Comparison of ENCODE assay signal across 8 cellular contexts in the genomic region with DNA sequence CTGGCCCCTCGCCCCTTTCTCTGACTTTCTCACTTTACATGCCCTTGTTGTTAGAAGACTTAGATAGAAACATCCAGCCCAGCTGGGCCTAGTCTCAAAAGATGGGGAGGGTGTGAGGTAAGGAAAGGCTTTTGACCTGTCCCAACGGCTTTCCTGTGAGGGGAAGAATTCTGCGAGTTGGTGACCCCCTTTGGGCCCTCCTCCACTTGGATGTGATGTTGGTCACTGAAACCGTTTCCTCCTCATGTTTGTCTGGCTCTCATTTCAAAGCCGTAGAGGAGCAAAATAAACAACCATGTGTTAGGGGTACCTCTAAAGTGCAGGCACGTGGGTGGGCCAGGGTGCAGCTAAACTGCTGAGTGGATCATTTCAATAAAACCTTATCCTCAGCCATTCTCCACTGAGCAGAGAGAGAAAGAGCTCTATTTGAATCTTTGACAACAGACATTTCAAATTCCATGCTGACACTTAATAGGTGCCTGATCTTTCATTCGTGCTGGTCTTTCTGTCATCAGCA.
DNase-seq lines count a peak whose midpoint lies in the region; ATAC-seq and TF ChIP-seq lines count a peak whose summit lies in the region.

No MANE protein-coding gene starts in this region.

- H3K4me1 ChIP-seq in right atrium auricular region: peaks cover 0 to 28% of the 10 kb centered on the region in 2 donors
- H3K4me1 ChIP-seq in upper lobe of left lung: peaks cover 20 to 30% (median 24%) of the 10 kb centered on the region in 4 donors

- peak overlapping the region; percentile 94 to 99 (median 97) for H3K4me3 Mint-ChIP-seq in brain

- peaks cover 0 to 2% (median 0%) of the 10 kb centered on the region in 5 experiments for H3K9me3 Mint-ChIP-seq in brain

- no peak for TF ChIP-seq EP300 in upper lobe of left lung (IDR thresholded peaks at IDR 0.05)

- H3K27ac ChIP-seq in right atrium auricular region (peak overlapping the region; percentile 88 to 93), upper lobe of left lung (peak overlapping the region; percentile 90 to 95 (median 92))

- H3K27me3 Mint-ChIP-seq in brain: no peaks in the 10 kb centered on the region

- H3K4me1 Mint-ChIP-seq in brain: peaks cover 56% of the 10 kb centered on the region

- intact Hi-C loops in cardiac septum (cut with DNase I): no loop called here

- H3K36me3 Mint-ChIP-seq in brain: no peaks in the 10 kb centered on the region

- peak overlapping the region; percentile 97 to 99 (median 97) for H3K27ac Mint-ChIP-seq in brain

- no peak for DNase-seq in right atrium auricular region (ENCODE audit: low spot score)
- DNase-seq in cardiac septum (ENCODE audit: low spot score): no peak
- DNase-seq in midbrain (lab: John Stamatoyannopoulos, UW): peak; percentile 36
- peak in 1 of 2 donors; percentile 23 for DNase-seq in upper lobe of left lung
- no peak for DNase-seq in effector CD8-positive, alpha-beta T cell (lab: John Stamatoyannopoulos, UW)
- no peak for DNase-seq in T-helper 9 cell

- ATAC-seq in upper lobe of left lung (ENCODE audit: low FRiP score in 2 of 2) (no peak), HG02642 (IDR thresholded peaks at IDR 0.05; ENCODE audit: poor library complexity, unreplicated experiment) (no peak)

- 12% methylated on average over 7 of the region's 7 CpGs for WGBS in upper lobe of left lung, 2 donors

- TF ChIP-seq CTCF in right atrium auricular region (IDR thresholded peaks at IDR 0.05) (no peak), brain (conservative IDR thresholded peaks at IDR 0.05) (no peak), upper lobe of left lung (IDR thresholded peaks at IDR 0.05) (no peak)

- TF ChIP-seq POLR2A in upper lobe of left lung (IDR thresholded peaks at IDR 0.05): no peak

- H3K36me3 ChIP-seq in right atrium auricular region (no peaks in the 10 kb centered on the region), upper lobe of left lung (no peaks in the 10 kb centered on the region)

- H3K4me3 ChIP-seq in right atrium auricular region: peak overlapping the region; percentile 44 to 60
- H3K4me3 ChIP-seq in upper lobe of left lung: peak overlapping the region; percentile 30 to 97 (median 94)

- H3K27me3 ChIP-seq in right atrium auricular region: no peaks in the 10 kb centered on the region
- no peaks in the 10 kb centered on the region for H3K27me3 ChIP-seq in upper lobe of left lung

- no peaks in the 10 kb centered on the region for H3K9me3 ChIP-seq in right atrium auricular region
- H3K9me3 ChIP-seq in upper lobe of left lung: no peaks in the 10 kb centered on the region
